1 cellular context compared by ENCODE assay signal in the genomic region with DNA sequence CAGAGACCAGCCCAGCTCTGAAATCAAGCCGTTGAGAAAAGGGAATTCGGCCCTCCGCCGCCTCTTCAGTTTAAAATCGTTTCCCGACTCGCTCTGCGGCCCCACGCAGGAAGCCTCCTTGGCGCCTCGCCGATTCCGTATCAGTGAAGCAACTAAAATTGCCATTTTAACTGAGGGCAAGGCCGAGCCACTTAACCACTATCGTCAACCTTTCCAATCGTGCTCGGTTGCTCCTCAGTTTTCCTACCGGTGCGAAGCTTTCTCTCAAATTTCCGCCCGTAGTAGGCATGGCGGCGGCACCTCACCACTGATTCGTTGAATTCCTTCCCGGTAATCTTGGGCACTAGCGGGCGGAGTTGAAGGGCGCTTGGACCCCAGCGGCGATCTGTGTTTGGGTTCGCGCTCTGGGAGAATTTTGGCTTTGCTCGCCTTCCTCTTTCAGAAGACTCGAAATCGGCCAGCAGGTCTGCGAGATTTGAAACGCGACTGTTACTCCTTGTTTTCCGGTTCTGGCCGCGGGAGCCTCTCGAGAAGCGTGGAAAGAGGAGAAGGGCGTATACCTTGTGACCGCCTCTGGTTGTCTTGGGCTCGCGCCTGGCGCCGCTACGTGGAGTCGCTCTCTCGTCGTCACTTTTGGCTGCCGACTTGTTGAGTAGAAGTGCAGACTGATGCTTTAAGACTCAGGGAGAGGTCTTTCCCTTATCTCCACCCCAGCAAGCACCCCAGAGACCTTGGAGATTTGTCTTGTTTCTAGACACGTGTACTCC.
A peak's percentile ranks its signal among the peaks of the same experiment; 100 is the strongest.
TF ChIP-seq lines count a peak whose summit lies in the region.

A gene with protein sequence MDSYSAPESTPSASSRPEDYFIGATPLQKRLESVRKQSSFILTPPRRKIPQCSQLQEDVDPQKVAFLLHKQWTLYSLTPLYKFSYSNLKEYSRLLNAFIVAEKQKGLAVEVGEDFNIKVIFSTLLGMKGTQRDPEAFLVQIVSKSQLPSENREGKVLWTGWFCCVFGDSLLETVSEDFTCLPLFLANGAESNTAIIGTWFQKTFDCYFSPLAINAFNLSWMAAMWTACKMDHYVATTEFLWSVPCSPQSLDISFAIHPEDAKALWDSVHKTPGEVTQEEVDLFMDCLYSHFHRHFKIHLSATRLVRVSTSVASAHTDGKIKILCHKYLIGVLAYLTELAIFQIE (minus strand): TSS at position 569 of the 767 bp plus-strand sequence. CDS start 13,584 bp downstream, outside the sequence.
A gene with protein sequence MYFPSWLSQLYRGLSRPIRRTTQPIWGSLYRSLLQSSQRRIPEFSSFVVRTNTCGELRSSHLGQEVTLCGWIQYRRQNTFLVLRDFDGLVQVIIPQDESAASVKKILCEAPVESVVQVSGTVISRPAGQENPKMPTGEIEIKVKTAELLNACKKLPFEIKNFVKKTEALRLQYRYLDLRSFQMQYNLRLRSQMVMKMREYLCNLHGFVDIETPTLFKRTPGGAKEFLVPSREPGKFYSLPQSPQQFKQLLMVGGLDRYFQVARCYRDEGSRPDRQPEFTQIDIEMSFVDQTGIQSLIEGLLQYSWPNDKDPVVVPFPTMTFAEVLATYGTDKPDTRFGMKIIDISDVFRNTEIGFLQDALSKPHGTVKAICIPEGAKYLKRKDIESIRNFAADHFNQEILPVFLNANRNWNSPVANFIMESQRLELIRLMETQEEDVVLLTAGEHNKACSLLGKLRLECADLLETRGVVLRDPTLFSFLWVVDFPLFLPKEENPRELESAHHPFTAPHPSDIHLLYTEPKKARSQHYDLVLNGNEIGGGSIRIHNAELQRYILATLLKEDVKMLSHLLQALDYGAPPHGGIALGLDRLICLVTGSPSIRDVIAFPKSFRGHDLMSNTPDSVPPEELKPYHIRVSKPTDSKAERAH (plus strand): TSS at position 359 of the 767 bp plus-strand sequence. CDS start 557 bp downstream, outside the sequence.

TF ChIP-seq in liver, 16 proteins besides CTCF, POLR2A, EP300 and RAD21 (continued from another document):
- TF ChIP-seq, protein P1, sequence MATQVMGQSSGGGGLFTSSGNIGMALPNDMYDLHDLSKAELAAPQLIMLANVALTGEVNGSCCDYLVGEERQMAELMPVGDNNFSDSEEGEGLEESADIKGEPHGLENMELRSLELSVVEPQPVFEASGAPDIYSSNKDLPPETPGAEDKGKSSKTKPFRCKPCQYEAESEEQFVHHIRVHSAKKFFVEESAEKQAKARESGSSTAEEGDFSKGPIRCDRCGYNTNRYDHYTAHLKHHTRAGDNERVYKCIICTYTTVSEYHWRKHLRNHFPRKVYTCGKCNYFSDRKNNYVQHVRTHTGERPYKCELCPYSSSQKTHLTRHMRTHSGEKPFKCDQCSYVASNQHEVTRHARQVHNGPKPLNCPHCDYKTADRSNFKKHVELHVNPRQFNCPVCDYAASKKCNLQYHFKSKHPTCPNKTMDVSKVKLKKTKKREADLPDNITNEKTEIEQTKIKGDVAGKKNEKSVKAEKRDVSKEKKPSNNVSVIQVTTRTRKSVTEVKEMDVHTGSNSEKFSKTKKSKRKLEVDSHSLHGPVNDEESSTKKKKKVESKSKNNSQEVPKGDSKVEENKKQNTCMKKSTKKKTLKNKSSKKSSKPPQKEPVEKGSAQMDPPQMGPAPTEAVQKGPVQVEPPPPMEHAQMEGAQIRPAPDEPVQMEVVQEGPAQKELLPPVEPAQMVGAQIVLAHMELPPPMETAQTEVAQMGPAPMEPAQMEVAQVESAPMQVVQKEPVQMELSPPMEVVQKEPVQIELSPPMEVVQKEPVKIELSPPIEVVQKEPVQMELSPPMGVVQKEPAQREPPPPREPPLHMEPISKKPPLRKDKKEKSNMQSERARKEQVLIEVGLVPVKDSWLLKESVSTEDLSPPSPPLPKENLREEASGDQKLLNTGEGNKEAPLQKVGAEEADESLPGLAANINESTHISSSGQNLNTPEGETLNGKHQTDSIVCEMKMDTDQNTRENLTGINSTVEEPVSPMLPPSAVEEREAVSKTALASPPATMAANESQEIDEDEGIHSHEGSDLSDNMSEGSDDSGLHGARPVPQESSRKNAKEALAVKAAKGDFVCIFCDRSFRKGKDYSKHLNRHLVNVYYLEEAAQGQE (IDR thresholded peaks at IDR 0.05), result no peak
- TF ChIP-seq HNF4G (IDR thresholded peaks at IDR 0.05) (peak; percentile 34), TAF1 (conservative IDR thresholded peaks at IDR 0.05) (peak; percentile 71), NR2F2 (IDR thresholded peaks at IDR 0.05) (peak; percentile 76)
- TF ChIP-seq, protein P2, sequence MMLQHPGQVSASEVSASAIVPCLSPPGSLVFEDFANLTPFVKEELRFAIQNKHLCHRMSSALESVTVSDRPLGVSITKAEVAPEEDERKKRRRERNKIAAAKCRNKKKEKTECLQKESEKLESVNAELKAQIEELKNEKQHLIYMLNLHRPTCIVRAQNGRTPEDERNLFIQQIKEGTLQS (IDR thresholded peaks at IDR 0.05), result no peak
TF ChIP-seq in liver: peak in this region for 13.
